In the genomic region with DNA sequence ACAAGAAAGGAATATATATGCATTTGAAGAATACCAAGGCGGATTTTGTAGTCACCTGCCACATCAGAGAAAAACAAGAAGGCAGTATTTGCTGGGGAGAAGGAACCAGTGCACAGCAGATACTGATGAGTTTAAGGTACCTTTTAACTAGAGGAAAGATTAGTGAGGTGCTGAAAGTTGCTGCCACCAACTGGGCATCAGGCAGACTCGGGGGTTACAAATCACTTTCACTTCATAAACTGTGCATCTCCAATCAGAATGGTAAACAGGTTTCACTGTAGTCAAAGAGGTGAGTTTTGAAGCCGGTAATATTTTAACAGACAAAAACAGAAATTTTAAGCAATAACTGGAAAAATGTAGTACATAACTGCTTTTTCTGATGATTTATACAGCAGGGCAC, we compare ENCODE assay signal across 9 cellular contexts. TPM values are rescaled to one million over a fixed set of nuclear protein-coding genes. Genes with fewer than 3 reads are reported as not detected.
A peak's percentile ranks its signal among the peaks of the same experiment; 100 is the strongest.
DNase-seq lines count a peak whose midpoint lies in the region; ATAC-seq, FAIRE-seq and TF ChIP-seq lines count a peak whose summit lies in the region.
"Had no signal": no experiment of that assay in that cellular context is flagged by ENCODE, and none has a peak within 500 bp of the region (broad histone marks: within the 10 kb centered on the region; RNA-seq: fewer than 3 reads in every experiment).

No MANE protein-coding gene starts in this region.

- H2BK12ac ChIP-seq in mesenchymal stem cell (ENCODE audit: low read length in 2 of 2): no peak overlapping the region

- H3K27me3 ChIP-seq in mesenchymal stem cell (ENCODE audit: control insufficient read depth in 1 of 2, insufficient read depth in 1 of 2, low read length in 2 of 2): no peaks in the 10 kb centered on the region

- no peak overlapping the region for H3K18ac ChIP-seq in mesenchymal stem cell (ENCODE audit: low read depth in 1 of 2, low read length in 2 of 2)

- no peak for ATAC-seq in GM21717 (IDR thresholded peaks at IDR 0.05; ENCODE audit: unreplicated experiment)

- no peak overlapping the region for H3K23ac ChIP-seq in mesenchymal stem cell (ENCODE audit: low read length in 2 of 2)

- H3K27ac ChIP-seq in mesenchymal stem cell (ENCODE audit: low read length, poor library complexity, severe bottlenecking): no peak overlapping the region

- peak; percentile 50 for TF ChIP-seq CTCF in astrocyte of the cerebellum (IDR thresholded peaks at IDR 0.05; ENCODE audit: low read depth, low read length, missing control alignments)

- H4K91ac ChIP-seq in mesenchymal stem cell (ENCODE audit: low read length): no peak overlapping the region

- no peak overlapping the region for H4K8ac ChIP-seq in mesenchymal stem cell (ENCODE audit: low read length)

- H2BK15ac ChIP-seq in mesenchymal stem cell (ENCODE audit: low read depth, poor library complexity, severe bottlenecking): no peak overlapping the region

- peak; percentile 61 for DNase-seq in EH (ENCODE audit: low read depth)
- DNase-seq in HTR-8/SVneo (ENCODE audit: insufficient read length, low spot score): no peak
- no peak for DNase-seq in astrocyte of the cerebellum (ENCODE audit: low read depth)
- peak; percentile 51 for DNase-seq in mesenchymal stem cell
- DNase-seq in NCI-H2081 (lab: John Stamatoyannopoulos, UW): no peak
- DNase-seq in activated naive CD4-positive, alpha-beta T cell treated with Interleukin-2 at 50 U/mL for 16 hours: no peak
- DNase-seq in NCI-H1694 treated with DMSO at 0.1 percent for 48 hours (lab: John Stamatoyannopoulos, UW): no peak

- no peak overlapping the region for H3K14ac ChIP-seq in mesenchymal stem cell (ENCODE audit: low read length in 2 of 2)

- H2AFZ ChIP-seq in mesenchymal stem cell (ENCODE audit: low read depth, low read length): no peak overlapping the region

- no peak overlapping the region for H2BK5ac ChIP-seq in mesenchymal stem cell (ENCODE audit: low read depth, low read length, poor library complexity, severe bottlenecking)

- peak overlapping the region; percentile 35 for H3K4me2 ChIP-seq in mesenchymal stem cell (ENCODE audit: low read length, poor library complexity, severe bottlenecking)

- peak; percentile 42 for FAIRE-seq in HTR-8/SVneo (lab: Jason Lieb, UNC)
- FAIRE-seq: endometrium had no signal

- peak overlapping the region; percentile 97 for H3K9ac ChIP-seq in mesenchymal stem cell (ENCODE audit: low read length)

- 91% methylated on average over 1 of the region's 3 CpGs for WGBS in mesenchymal stem cell

- H3K9me3 ChIP-seq in mesenchymal stem cell (ENCODE audit: control insufficient read depth, low read length): no peaks in the 10 kb centered on the region

- H3K36me3 ChIP-seq in mesenchymal stem cell (ENCODE audit: control insufficient read depth in 1 of 2, insufficient read depth in 2 of 2, low read depth in 1 of 2, low read length in 2 of 2): peaks cover 3 to 63% of the 10 kb centered on the region in 2 experiments

- no peaks in the 10 kb centered on the region for H3K79me1 ChIP-seq in mesenchymal stem cell (replicated peaks; ENCODE audit: low read length, poor library complexity, severe bottlenecking)

- H3K4me1 ChIP-seq in mesenchymal stem cell (ENCODE audit: control insufficient read depth, insufficient read depth, low read depth, low read length): peaks cover 10% of the 10 kb centered on the region

- no peak overlapping the region for H2BK120ac ChIP-seq in mesenchymal stem cell (ENCODE audit: low read depth, low read length)

- in situ Hi-C loops in astrocyte of the cerebellum (cut with HindIII; ENCODE audit: low sequenced_read_pairs): no loop called here

- H3K4ac ChIP-seq in mesenchymal stem cell (ENCODE audit: low read depth in 1 of 2, low read length in 2 of 2): no peak overlapping the region

- H2AK5ac ChIP-seq in mesenchymal stem cell (ENCODE audit: low read length, severe bottlenecking): no peak overlapping the region

- no peak overlapping the region for H3K4me3 ChIP-seq in astrocyte of the cerebellum (ENCODE audit: low read depth, low read length)
- H3K4me3 ChIP-seq in mesenchymal stem cell (ENCODE audit: insufficient read depth in 1 of 2, low read depth in 1 of 2, low read length in 2 of 2): peak overlapping the region in 1 of 2 experiments; percentile 92

RNA-seq across cellular contexts. Expression of gene FBN1, which starts 4.1 kb away (rescaled TPM):
- 170 TPM for polyA plus RNA-seq in mesenchymal stem cell (2013, experiment 1 of 2)
- 151 TPM for polyA plus RNA-seq in mesenchymal stem cell (2013, experiment 2 of 2)

Comparison
In these comparisons a context has a peak if more than half of its experiments do, and no peak if none do; other contexts are left out.
1. DNase-seq: peak in EH (single experiment) and mesenchymal stem cell (single experiment); none in HTR-8/SVneo (single experiment), astrocyte of the cerebellum (single experiment), NCI-H2081 (0 of 2), activated naive CD4-positive, alpha-beta T cell treated with Interleukin-2 at 50 U/mL for 16 hours (single experiment) and NCI-H1694 treated with DMSO at 0.1 percent for 48 hours (single experiment).